In the genomic region with DNA sequence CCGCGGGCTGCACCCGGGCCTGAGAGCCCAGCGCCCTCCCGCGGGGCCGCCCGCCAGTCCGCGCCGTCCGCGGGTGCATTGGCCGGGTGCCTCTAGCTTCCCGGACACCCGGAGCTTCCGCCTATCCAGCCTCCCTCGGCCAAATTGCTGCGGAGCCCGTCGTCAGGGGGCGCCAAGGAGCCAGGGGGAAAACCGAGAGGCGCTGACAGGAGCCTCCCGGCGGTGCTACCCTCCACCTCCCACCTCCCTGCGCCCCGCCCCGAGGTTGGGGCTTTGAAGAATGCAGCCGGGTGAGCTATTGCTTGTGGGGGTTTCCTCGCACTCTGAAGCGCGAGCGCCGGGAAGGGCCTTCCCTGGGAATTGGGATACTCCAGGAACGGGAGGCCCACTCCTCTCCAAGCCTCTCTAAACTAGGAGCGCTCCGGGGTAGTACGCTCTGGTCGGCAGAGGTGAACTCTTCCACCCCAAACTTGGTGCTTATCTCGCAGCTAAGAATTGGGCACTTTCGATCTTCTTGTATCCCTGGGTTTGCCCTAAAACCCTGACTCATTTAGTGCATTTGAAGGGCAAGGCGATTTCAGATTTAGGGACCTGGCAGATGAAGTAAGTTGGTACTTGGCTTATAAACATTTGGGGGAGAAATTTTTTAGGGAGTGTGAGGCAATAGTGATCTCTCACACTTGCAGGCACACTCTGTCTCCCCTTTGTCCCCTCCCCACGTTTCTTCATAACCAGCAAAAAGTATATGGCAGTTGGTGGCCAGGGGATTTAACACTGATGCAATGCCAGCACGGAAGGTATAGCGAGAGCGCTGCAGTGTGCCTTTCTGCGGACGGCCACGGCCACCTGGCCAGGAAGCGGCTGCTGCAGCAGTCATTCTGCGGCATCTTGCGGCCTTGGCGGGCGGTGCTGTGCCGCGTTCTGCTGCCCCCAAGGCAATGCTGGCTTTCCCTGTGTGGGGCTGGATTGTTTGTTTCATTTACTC, we compare ENCODE assay signal across 8 cellular contexts. TPM values are rescaled to one million over a fixed set of nuclear protein-coding genes. Genes with fewer than 3 reads are reported as not detected.
DNase-seq lines count a peak whose midpoint lies in the region; ATAC-seq and TF ChIP-seq lines count a peak whose summit lies in the region.

No MANE protein-coding gene starts in this region.

- peak overlapping the region; percentile 29 to 67 (median 58) for H3K4me3 ChIP-seq in Peyer's patch
- H3K4me3 ChIP-seq in transverse colon = peak overlapping the region; percentile 33 to 58 (median 50)

- no peaks in the 10 kb centered on the region for H3K27me3 ChIP-seq in Peyer's patch
- H3K27me3 ChIP-seq in transverse colon = peaks cover 55% of the 10 kb centered on the region

- 0 to 3% methylated on average over 1 to 47 of the region's 57 CpGs for WGBS in transverse colon (ENCODE audit: low coverage in 1 of 2), 2 donors

- peak in 4 of 6 experiments; percentile 35 to 46 (median 42) for TF ChIP-seq CTCF in Peyer's patch (IDR thresholded peaks at IDR 0.05)
- peak; percentile 49 to 65 (median 64) for TF ChIP-seq CTCF in transverse colon (IDR thresholded peaks at IDR 0.05)

- H3K36me3 ChIP-seq in Peyer's patch (no peaks in the 10 kb centered on the region), transverse colon (no peaks in the 10 kb centered on the region)

- H3K4me1 ChIP-seq in Peyer's patch = peaks cover 0 to 22% (median 5%) of the 10 kb centered on the region in 4 donors
- H3K4me1 ChIP-seq in transverse colon = peaks cover 0 to 15% (median 10%) of the 10 kb centered on the region in 4 donors

- DNase-seq in ELF-1 (ENCODE audit: low read depth, low spot score) (peak; percentile 98), Peyer's patch (peak; percentile 41 to 79 (median 75)), globus pallidus (ENCODE audit: low spot score) (peak; percentile 88), nucleus accumbens (lab: John Stamatoyannopoulos, UW) (peak in 55 of 56 donors; percentile 16 to 96 (median 80)), transverse colon (peak; percentile 88)
- DNase-seq in activated naive CD4-positive, alpha-beta T cell treated with anti-CD3 and anti-CD28 coated beads, Interleukin-2, amount 50 U/mL, for 16 hours = peak; percentile 59

- peak overlapping the region in 3 of 4 donors; percentile 39 to 55 (median 51) for H3K27ac ChIP-seq in Peyer's patch
- H3K27ac ChIP-seq in transverse colon = peak overlapping the region; percentile 41 to 72 (median 64)

- TF ChIP-seq POLR2A in Peyer's patch (IDR thresholded peaks at IDR 0.05) (no peak), transverse colon (IDR thresholded peaks at IDR 0.05) (no peak)

- peak; percentile 33; the same call in 1 of the 2 replicates for TF ChIP-seq EP300 in Ishikawa (IDR thresholded peaks at IDR 0.05; ENCODE audit: borderline replicate concordance)
- no peak for TF ChIP-seq EP300 in transverse colon (IDR thresholded peaks at IDR 0.05; ENCODE audit: low read depth)

- H3K9me3 ChIP-seq in Peyer's patch (no peaks in the 10 kb centered on the region), transverse colon (no peaks in the 10 kb centered on the region)

- in situ Hi-C loops in transverse colon (cut with MboI; ENCODE audit: low pct_ligation_motif_present in 1 of 4, low pct_unique_long_range_greater_than_20kb in 1 of 4, low sequenced_read_pairs in 3 of 4) = no loop called here

- peak; percentile 58 for TF ChIP-seq RAD21 in Ishikawa (IDR thresholded peaks at IDR 0.05; ENCODE audit: low read depth)

- intact Hi-C loops in transverse colon (cut with DNase I; ENCODE audit: low total_unique reads) = no loop called here

- ATAC-seq in GM21619 (IDR thresholded peaks at IDR 0.05; ENCODE audit: unreplicated experiment) = peak; percentile 58

TF ChIP-seq in Ishikawa, 13 proteins besides CTCF, POLR2A, EP300 and RAD21:
- TF ChIP-seq CEBPB (IDR thresholded peaks at IDR 0.05) = no peak
- TF ChIP-seq CREB1 (IDR thresholded peaks at IDR 0.05; ENCODE audit: low read depth) = no peak
- TF ChIP-seq, protein P1, sequence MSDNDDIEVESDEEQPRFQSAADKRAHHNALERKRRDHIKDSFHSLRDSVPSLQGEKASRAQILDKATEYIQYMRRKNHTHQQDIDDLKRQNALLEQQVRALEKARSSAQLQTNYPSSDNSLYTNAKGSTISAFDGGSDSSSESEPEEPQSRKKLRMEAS (IDR thresholded peaks at IDR 0.05) = peak; percentile 14
- peak; percentile 36; the same call in 1 of the 2 replicates for TF ChIP-seq TAF1 (IDR thresholded peaks at IDR 0.05; ENCODE audit: low read depth)
- TF ChIP-seq, protein P2, sequence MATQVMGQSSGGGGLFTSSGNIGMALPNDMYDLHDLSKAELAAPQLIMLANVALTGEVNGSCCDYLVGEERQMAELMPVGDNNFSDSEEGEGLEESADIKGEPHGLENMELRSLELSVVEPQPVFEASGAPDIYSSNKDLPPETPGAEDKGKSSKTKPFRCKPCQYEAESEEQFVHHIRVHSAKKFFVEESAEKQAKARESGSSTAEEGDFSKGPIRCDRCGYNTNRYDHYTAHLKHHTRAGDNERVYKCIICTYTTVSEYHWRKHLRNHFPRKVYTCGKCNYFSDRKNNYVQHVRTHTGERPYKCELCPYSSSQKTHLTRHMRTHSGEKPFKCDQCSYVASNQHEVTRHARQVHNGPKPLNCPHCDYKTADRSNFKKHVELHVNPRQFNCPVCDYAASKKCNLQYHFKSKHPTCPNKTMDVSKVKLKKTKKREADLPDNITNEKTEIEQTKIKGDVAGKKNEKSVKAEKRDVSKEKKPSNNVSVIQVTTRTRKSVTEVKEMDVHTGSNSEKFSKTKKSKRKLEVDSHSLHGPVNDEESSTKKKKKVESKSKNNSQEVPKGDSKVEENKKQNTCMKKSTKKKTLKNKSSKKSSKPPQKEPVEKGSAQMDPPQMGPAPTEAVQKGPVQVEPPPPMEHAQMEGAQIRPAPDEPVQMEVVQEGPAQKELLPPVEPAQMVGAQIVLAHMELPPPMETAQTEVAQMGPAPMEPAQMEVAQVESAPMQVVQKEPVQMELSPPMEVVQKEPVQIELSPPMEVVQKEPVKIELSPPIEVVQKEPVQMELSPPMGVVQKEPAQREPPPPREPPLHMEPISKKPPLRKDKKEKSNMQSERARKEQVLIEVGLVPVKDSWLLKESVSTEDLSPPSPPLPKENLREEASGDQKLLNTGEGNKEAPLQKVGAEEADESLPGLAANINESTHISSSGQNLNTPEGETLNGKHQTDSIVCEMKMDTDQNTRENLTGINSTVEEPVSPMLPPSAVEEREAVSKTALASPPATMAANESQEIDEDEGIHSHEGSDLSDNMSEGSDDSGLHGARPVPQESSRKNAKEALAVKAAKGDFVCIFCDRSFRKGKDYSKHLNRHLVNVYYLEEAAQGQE (IDR thresholded peaks at IDR 0.05; ENCODE audit: low read depth) = no peak
- peak; percentile 51; the same call in 1 of the 2 replicates for TF ChIP-seq YY1 (IDR thresholded peaks at IDR 0.05; ENCODE audit: low read depth)
- TF ChIP-seq FOXM1 (IDR thresholded peaks at IDR 0.05; ENCODE audit: borderline replicate concordance, low read depth) = no peak
- peak; percentile 61; the same call in 1 of the 2 replicates for TF ChIP-seq ZBTB7A (IDR thresholded peaks at IDR 0.05; ENCODE audit: low read depth)
- no peak for TF ChIP-seq NFIC (IDR thresholded peaks at IDR 0.05)
- TF ChIP-seq TEAD4 (IDR thresholded peaks at IDR 0.05) = peak; percentile 42
- peak; percentile 51; the same call in 1 of the 2 replicates for TF ChIP-seq TCF12 (IDR thresholded peaks at IDR 0.05; ENCODE audit: low read depth)
- no peak for TF ChIP-seq EGR1 (IDR thresholded peaks at IDR 0.05)
- TF ChIP-seq, protein P3, sequence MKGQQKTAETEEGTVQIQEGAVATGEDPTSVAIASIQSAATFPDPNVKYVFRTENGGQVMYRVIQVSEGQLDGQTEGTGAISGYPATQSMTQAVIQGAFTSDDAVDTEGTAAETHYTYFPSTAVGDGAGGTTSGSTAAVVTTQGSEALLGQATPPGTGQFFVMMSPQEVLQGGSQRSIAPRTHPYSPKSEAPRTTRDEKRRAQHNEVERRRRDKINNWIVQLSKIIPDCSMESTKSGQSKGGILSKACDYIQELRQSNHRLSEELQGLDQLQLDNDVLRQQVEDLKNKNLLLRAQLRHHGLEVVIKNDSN (IDR thresholded peaks at IDR 0.05) = 0 out of 2 replicates have a peak, but pooled peaks have one; percentile 22

RNA-seq across cellular contexts. Expression of a gene that starts 0.6 kb away (rescaled TPM):
- total RNA-seq in Peyer's patch = not detected
- under 1 TPM in 2 of 4 donors, not detected in 2; 0.55 to 0.79 TPM for total RNA-seq in transverse colon

Comparison
In these comparisons a context has a peak if more than half of its experiments do, and no peak if none do; other contexts are left out.
1. Peak in every context shown above with its lines: DNase-seq, ATAC-seq, H3K4me3 ChIP-seq and H3K27ac ChIP-seq.